ENCODE assay signal across 9 cellular contexts in the genomic region with DNA sequence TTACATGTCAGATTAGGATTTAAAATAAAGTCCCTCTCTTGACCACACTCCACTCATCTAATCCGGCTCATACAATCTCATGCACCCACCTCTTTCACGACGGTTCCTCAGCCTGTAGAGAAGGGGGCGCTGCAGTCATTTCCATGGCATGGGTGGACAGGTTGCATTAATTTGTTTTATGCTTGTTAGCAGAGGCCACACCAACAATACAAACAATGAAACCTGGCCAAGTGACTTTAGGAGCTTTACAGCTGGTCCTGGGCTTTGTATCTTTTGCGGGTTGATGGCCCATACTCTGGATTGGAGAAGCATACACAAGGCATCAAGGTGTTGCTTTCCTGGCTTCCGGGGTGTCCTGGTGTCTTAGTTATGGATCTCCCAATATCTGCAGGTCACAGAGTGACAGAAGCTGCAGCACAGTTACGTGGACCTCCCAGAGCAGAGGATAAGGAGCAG. TPM values are rescaled to one million over a fixed set of nuclear protein-coding genes. Genes with fewer than 3 reads are reported as not detected.
DNase-seq lines count a peak whose midpoint lies in the region; ATAC-seq and TF ChIP-seq lines count a peak whose summit lies in the region.
"Had no signal": no experiment of that assay in that cellular context is flagged by ENCODE, and none has a peak within 500 bp of the region (broad histone marks: within the 10 kb centered on the region; RNA-seq: fewer than 3 reads in every experiment).

No MANE protein-coding gene starts in this region.

- no peak for ATAC-seq in activated naive CD8-positive, alpha-beta T cell treated with anti-CD3 and anti-CD28 coated beads, Interleukin-2, amount 50 U/mL, for 24 hours
- ATAC-seq in stimulated activated naive CD8-positive, alpha-beta T cell treated with anti-CD3 and anti-CD28 coated beads, Interleukin-15, Interleukin-2, amounts not matched to agents 100 U/mL and 50 U/mL, for 24 hours = peak; percentile 40

- no peak overlapping the region for H3K4me3 Mint-ChIP-seq in activated naive CD8-positive, alpha-beta T cell treated with anti-CD3 and anti-CD28 coated beads for 36 hours
- no peak overlapping the region for H3K4me3 Mint-ChIP-seq in activated naive CD8-positive, alpha-beta T cell treated with anti-CD3 and anti-CD28 coated beads, Interleukin-2, amount 50 U/mL, for 24 hours

- no peaks in the 10 kb centered on the region for H3K36me3 Mint-ChIP-seq in activated naive CD8-positive, alpha-beta T cell treated with anti-CD3 and anti-CD28 coated beads for 36 hours
- no peaks in the 10 kb centered on the region for H3K36me3 Mint-ChIP-seq in activated naive CD8-positive, alpha-beta T cell treated with anti-CD3 and anti-CD28 coated beads, Interleukin-2, amount 50 U/mL, for 24 hours (ENCODE audit: low read depth)

- peak; percentile 36 for TF ChIP-seq CTCF in epithelial cell of esophagus (IDR thresholded peaks at IDR 0.05; ENCODE audit: insufficient read depth, low read depth, low read length, missing control alignments)

- no peak overlapping the region for H3K27ac Mint-ChIP-seq in activated naive CD8-positive, alpha-beta T cell treated with anti-CD3 and anti-CD28 coated beads for 36 hours
- no peak overlapping the region for H3K27ac Mint-ChIP-seq in activated naive CD8-positive, alpha-beta T cell treated with anti-CD3 and anti-CD28 coated beads, Interleukin-2, amount 50 U/mL, for 24 hours

- peaks cover 3% of the 10 kb centered on the region for H3K4me1 Mint-ChIP-seq in activated naive CD8-positive, alpha-beta T cell treated with anti-CD3 and anti-CD28 coated beads for 36 hours
- H3K4me1 Mint-ChIP-seq in activated naive CD8-positive, alpha-beta T cell treated with anti-CD3 and anti-CD28 coated beads, Interleukin-2, amount 50 U/mL, for 24 hours = peaks cover 6% of the 10 kb centered on the region

- no peaks in the 10 kb centered on the region for H3K9me3 Mint-ChIP-seq in activated naive CD8-positive, alpha-beta T cell treated with anti-CD3 and anti-CD28 coated beads for 36 hours
- H3K9me3 Mint-ChIP-seq in activated naive CD8-positive, alpha-beta T cell treated with anti-CD3 and anti-CD28 coated beads, Interleukin-2, amount 50 U/mL, for 24 hours = no peaks in the 10 kb centered on the region

- peaks cover 28% of the 10 kb centered on the region for H3K27me3 Mint-ChIP-seq in activated naive CD8-positive, alpha-beta T cell treated with anti-CD3 and anti-CD28 coated beads for 36 hours
- H3K27me3 Mint-ChIP-seq in activated naive CD8-positive, alpha-beta T cell treated with anti-CD3 and anti-CD28 coated beads, Interleukin-2, amount 50 U/mL, for 24 hours = peaks cover 25% of the 10 kb centered on the region

- no peak overlapping the region for H3K4me3 ChIP-seq in epithelial cell of esophagus (ENCODE audit: low read length)

- DNase-seq in activated naive CD8-positive, alpha-beta T cell treated with anti-CD3 and anti-CD28 coated beads for 36 hours = peak; percentile 20
- DNase-seq in activated naive CD8-positive, alpha-beta T cell treated with anti-CD3 and anti-CD28 coated beads, Interleukin-2, amount 50 U/mL, for 24 hours = no peak
- DNase-seq in NCI-H748 (lab: John Stamatoyannopoulos, UW; ENCODE audit: unreplicated experiment) (peak; percentile 74), epithelial cell of esophagus (ENCODE audit: low read depth) (peak; percentile 45), NCI-H2029 (lab: John Stamatoyannopoulos, UW) (no peak), amygdala (lab: John Stamatoyannopoulos, UW) (no peak), midbrain (lab: John Stamatoyannopoulos, UW) (no peak)
- DNase-seq in stimulated activated naive CD8-positive, alpha-beta T cell treated with anti-CD3 and anti-CD28 coated beads, Interleukin-15, Interleukin-2, amounts not matched to agents 100 U/mL and 50 U/mL, for 24 hours = peak; percentile 22
- DNase-seq: activated CD4-positive, CD25-positive, alpha-beta regulatory T cell had no signal

RNA-seq across cellular contexts. Expression of a gene that starts 9.7 kb away (rescaled TPM):
- total RNA-seq in activated naive CD8-positive, alpha-beta T cell treated with anti-CD3 and anti-CD28 coated beads for 36 hours = 100 to 1,000 TPM; 127 to 134 TPM

RNA-seq across cellular contexts. Expression of a gene that starts 14.1 kb away (rescaled TPM):
- not detected for total RNA-seq in activated naive CD8-positive, alpha-beta T cell treated with anti-CD3 and anti-CD28 coated beads for 36 hours

RNA-seq across cellular contexts. Expression of a gene that starts 42.9 kb away (rescaled TPM):
- total RNA-seq in activated naive CD8-positive, alpha-beta T cell treated with anti-CD3 and anti-CD28 coated beads for 36 hours = 1 to 10 TPM; 1.1 to 1.3 TPM

RNA-seq across cellular contexts. Expression of a gene that starts 46.1 kb away (rescaled TPM):
- 10 to 100 TPM; 80.4 to 81.2 TPM for total RNA-seq in activated naive CD8-positive, alpha-beta T cell treated with anti-CD3 and anti-CD28 coated beads for 36 hours

Comparison
In these comparisons a context has a peak if more than half of its experiments do, and no peak if none do; other contexts are left out.
1. DNase-seq: peak in activated naive CD8-positive, alpha-beta T cell treated with anti-CD3 and anti-CD28 coated beads for 36 hours (single experiment), NCI-H748 (single experiment), epithelial cell of esophagus (single experiment) and stimulated activated naive CD8-positive, alpha-beta T cell treated with anti-CD3 and anti-CD28 coated beads, Interleukin-15, Interleukin-2, amounts not matched to agents 100 U/mL and 50 U/mL, for 24 hours (single experiment); none in activated naive CD8-positive, alpha-beta T cell treated with anti-CD3 and anti-CD28 coated beads, Interleukin-2, amount 50 U/mL, for 24 hours (single experiment), NCI-H2029 (single experiment), amygdala (0 of 56) and midbrain (single experiment).